In genomic region chr13:46665630-46666482, GRCh38 we compare ENCODE assay signal across 1 cellular context.
TF ChIP-seq lines count a peak whose summit lies in the region.

No MANE protein-coding gene starts in this region.

TF ChIP-seq in HepG2, 621 proteins besides CTCF, POLR2A, EP300 and RAD21 (continued from another document):
- TF ChIP-seq, protein P1, sequence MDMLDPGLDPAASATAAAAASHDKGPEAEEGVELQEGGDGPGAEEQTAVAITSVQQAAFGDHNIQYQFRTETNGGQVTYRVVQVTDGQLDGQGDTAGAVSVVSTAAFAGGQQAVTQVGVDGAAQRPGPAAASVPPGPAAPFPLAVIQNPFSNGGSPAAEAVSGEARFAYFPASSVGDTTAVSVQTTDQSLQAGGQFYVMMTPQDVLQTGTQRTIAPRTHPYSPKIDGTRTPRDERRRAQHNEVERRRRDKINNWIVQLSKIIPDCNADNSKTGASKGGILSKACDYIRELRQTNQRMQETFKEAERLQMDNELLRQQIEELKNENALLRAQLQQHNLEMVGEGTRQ (IDR thresholded peaks at IDR 0.05; ENCODE audit: low read depth, low read length): no peak
- TF ChIP-seq, protein P1 (CRISPR knock-in tag; IDR thresholded peaks at IDR 0.05; ENCODE audit: borderline replicate concordance): no peak
- TF ChIP-seq ZNF335 (CRISPR knock-in tag; IDR thresholded peaks at IDR 0.05) (no peak), HOXA7 (CRISPR knock-in tag; IDR thresholded peaks at IDR 0.05) (no peak), SETDB1 (CRISPR knock-in tag; IDR thresholded peaks at IDR 0.05; ENCODE audit: borderline replicate concordance) (no peak)
